25 cellular contexts compared by ENCODE assay signal in genomic region chr3:57152761-57153160, GRCh38. TPM values are rescaled to one million over a fixed set of nuclear protein-coding genes. Genes with fewer than 3 reads are reported as not detected.
DNase-seq lines count a peak whose midpoint lies in the region; ATAC-seq and TF ChIP-seq lines count a peak whose summit lies in the region.
"Had no signal": no experiment of that assay in that cellular context is flagged by ENCODE, and none has a peak within 500 bp of the region (broad histone marks: within the 10 kb centered on the region; RNA-seq: fewer than 3 reads in every experiment).

No MANE protein-coding gene starts in this region.

- H3K36me3 Mint-ChIP-seq in MCF 10A (ENCODE audit: insufficient read depth, unreplicated experiment): no peaks in the 10 kb centered on the region
- H3K36me3 Mint-ChIP-seq in naive thymus-derived CD4-positive, alpha-beta T cell: no peaks in the 10 kb centered on the region
- no peaks in the 10 kb centered on the region for H3K36me3 Mint-ChIP-seq in CD4-positive, alpha-beta T cell (ENCODE audit: low read depth)
- H3K36me3 Mint-ChIP-seq: activated CD4-positive, alpha-beta memory T cell treated with anti-CD3 and anti-CD28 coated beads for 36 hours; CD8-positive, alpha-beta memory T cell; immature natural killer cell had no signal

- H2AFZ ChIP-seq in neuron (ENCODE audit: low read depth, low read length): peak overlapping the region; percentile 8

- H3K4me3 ChIP-seq in breast epithelium (peak overlapping the region in 2 of 3 donors; percentile 12 to 50), iPS-20b (ENCODE audit: low read length) (peak overlapping the region; percentile 24; the same call in 1 of the 2 replicates), neuron (ENCODE audit: low read length) (peak overlapping the region; percentile 40), HAP-1 (no peak overlapping the region)
- no peak overlapping the region for H3K4me3 ChIP-seq in naive thymus-derived CD4-positive, alpha-beta T cell (ENCODE audit: low read length)
- H3K4me3 ChIP-seq: lower lobe of right lung had no signal

- no peak for TF ChIP-seq POLR2A in breast epithelium (IDR thresholded peaks at IDR 0.05)

- BruUV-seq in MCF 10A (replicated peaks; lab: Mats Ljungman, UMichigan): no TSS peak

- ATAC-seq in naive thymus-derived CD4-positive, alpha-beta T cell: no peak
- no peak for ATAC-seq in CD4-positive, alpha-beta T cell (ENCODE audit: poor library complexity)
- no peak for ATAC-seq in GM21447 (IDR thresholded peaks at IDR 0.05; ENCODE audit: unreplicated experiment)
- ATAC-seq: lower lobe of right lung had no signal

- H3K27me3 Mint-ChIP-seq in MCF 10A (ENCODE audit: insufficient read depth, unreplicated experiment): no peaks in the 10 kb centered on the region
- H3K27me3 Mint-ChIP-seq in naive thymus-derived CD4-positive, alpha-beta T cell: peaks cover 18 to 68% (median 37%) of the 10 kb centered on the region in 5 donors
- peaks cover 31% of the 10 kb centered on the region for H3K27me3 Mint-ChIP-seq in CD4-positive, alpha-beta T cell

- no peaks in the 10 kb centered on the region for H3K27me3 ChIP-seq in breast epithelium
- H3K27me3 ChIP-seq in iPS-20b (ENCODE audit: insufficient read depth, low read length): peaks cover 20% of the 10 kb centered on the region
- no peaks in the 10 kb centered on the region for H3K27me3 ChIP-seq in neuron (ENCODE audit: insufficient read depth, low read length)
- no peaks in the 10 kb centered on the region for H3K27me3 ChIP-seq in HAP-1 (ENCODE audit: low read depth)
- H3K27me3 ChIP-seq in naive thymus-derived CD4-positive, alpha-beta T cell (ENCODE audit: control insufficient read depth in 2 of 2, insufficient read depth in 2 of 2, low read length in 2 of 2): no peaks in the 10 kb centered on the region
- peaks cover 16% of the 10 kb centered on the region for H3K27me3 ChIP-seq in CD4-positive, alpha-beta T cell (ENCODE audit: control insufficient read depth, insufficient read depth, low read length)

- intact Hi-C loops in breast epithelium (cut with DNase I; ENCODE audit: low total_unique reads): no loop called here
- intact Hi-C loops in MCF 10A (cut with micrococcal nuclease): no loop called here
- intact Hi-C loops in naive thymus-derived CD4-positive, alpha-beta T cell (cut with micrococcal nuclease): no loop called here
- intact Hi-C loops in CD4-positive, alpha-beta T cell (cut with DNase I, micrococcal nuclease): no loop called here

- H3K9me3 ChIP-seq in breast epithelium (no peaks in the 10 kb centered on the region), iPS-20b (ENCODE audit: insufficient read depth, low read depth, low read length) (no peaks in the 10 kb centered on the region), neuron (ENCODE audit: low read length) (no peaks in the 10 kb centered on the region), HAP-1 (no peaks in the 10 kb centered on the region)
- no peaks in the 10 kb centered on the region for H3K9me3 ChIP-seq in naive thymus-derived CD4-positive, alpha-beta T cell (ENCODE audit: control insufficient read depth in 2 of 3, low read length in 3 of 3)
- no peaks in the 10 kb centered on the region for H3K9me3 ChIP-seq in CD4-positive, alpha-beta T cell (ENCODE audit: control insufficient read depth, low read length)
- H3K9me3 ChIP-seq: lower lobe of right lung had no signal

- DNase-seq in breast epithelium (ENCODE audit: low spot score in 2 of 2) (no peak), MCF 10A (ENCODE audit: unreplicated experiment) (no peak), HAP-1 (ENCODE audit: low spot score in 2 of 2) (no peak)
- DNase-seq in naive thymus-derived CD4-positive, alpha-beta T cell: no peak
- DNase-seq in CD4-positive, alpha-beta T cell: no peak
- DNase-seq: activated B cell treated with CpG ODN at 0.5 μM for 24 hours; activated CD4-positive, alpha-beta memory T cell treated with anti-CD3 and anti-CD28 coated beads for 36 hours; activated effector memory CD4-positive, alpha-beta T cell treated with Interleukin-2 at 50 U/mL for 16 hours; AML-193; CD8-positive, alpha-beta memory T cell; GDM1; HFFc6; immature natural killer cell; Karpas-422; lower lobe of right lung; NCI-H187 treated with DMSO at 0.1 percent for 48 hours; NCI-H226; NCI-H774; OCI-M1; T-helper 9 cell had no signal

- H3K4me1 ChIP-seq in breast epithelium (peaks cover 0 to 7% of the 10 kb centered on the region in 2 donors), iPS-20b (ENCODE audit: insufficient read depth, low read length) (peaks cover 60% of the 10 kb centered on the region), neuron (ENCODE audit: insufficient read depth, low read length) (peaks cover 55% of the 10 kb centered on the region), HAP-1 (peaks cover 7% of the 10 kb centered on the region)
- H3K4me1 ChIP-seq in naive thymus-derived CD4-positive, alpha-beta T cell (ENCODE audit: control insufficient read depth in 2 of 2, insufficient read depth in 2 of 2, low read length in 2 of 2): no peaks in the 10 kb centered on the region
- H3K4me1 ChIP-seq: lower lobe of right lung had no signal

- H3K36me3 ChIP-seq in breast epithelium (no peaks in the 10 kb centered on the region), iPS-20b (ENCODE audit: insufficient read depth, low read depth, low read length) (peaks cover 13% of the 10 kb centered on the region; the same call in 1 of the 2 replicates), neuron (ENCODE audit: insufficient read depth, low read length) (no peaks in the 10 kb centered on the region), HAP-1 (replicated peaks) (no peaks in the 10 kb centered on the region)
- no peaks in the 10 kb centered on the region for H3K36me3 ChIP-seq in naive thymus-derived CD4-positive, alpha-beta T cell (ENCODE audit: control insufficient read depth in 2 of 3, insufficient read depth in 3 of 3, low read length in 3 of 3)
- H3K36me3 ChIP-seq: lower lobe of right lung had no signal

- H3K27ac ChIP-seq in breast epithelium (peak overlapping the region; percentile 60 to 79), iPS-20b (ENCODE audit: low read length) (no peak overlapping the region)
- H3K27ac ChIP-seq in naive thymus-derived CD4-positive, alpha-beta T cell (ENCODE audit: low read depth, low read length): no peak overlapping the region
- no peak overlapping the region for H3K27ac ChIP-seq in CD4-positive, alpha-beta T cell (ENCODE audit: low read depth, low read length)
- H3K27ac ChIP-seq: 22Rv1, lower lobe of right lung had no signal

- no peak overlapping the region for H3K27ac Mint-ChIP-seq in MCF 10A (ENCODE audit: low read depth, unreplicated experiment)
- H3K27ac Mint-ChIP-seq in naive thymus-derived CD4-positive, alpha-beta T cell: no peak overlapping the region
- H3K27ac Mint-ChIP-seq in CD4-positive, alpha-beta T cell: no peak overlapping the region
- H3K27ac Mint-ChIP-seq: activated B cell treated with CpG ODN at 0.5 μM for 24 hours; activated CD4-positive, alpha-beta memory T cell treated with anti-CD3 and anti-CD28 coated beads for 36 hours; HFFc6; immature natural killer cell had no signal

- no peak overlapping the region for H3K4me3 Mint-ChIP-seq in MCF 10A (ENCODE audit: unreplicated experiment)
- H3K4me3 Mint-ChIP-seq in naive thymus-derived CD4-positive, alpha-beta T cell: no peak overlapping the region
- H3K4me3 Mint-ChIP-seq in CD4-positive, alpha-beta T cell: no peak overlapping the region
- H3K4me3 Mint-ChIP-seq: activated B cell treated with CpG ODN at 0.5 μM for 24 hours; activated CD4-positive, alpha-beta memory T cell treated with anti-CD3 and anti-CD28 coated beads for 36 hours; CD8-positive, alpha-beta memory T cell; HFFc6; immature natural killer cell had no signal

- H3K9me3 Mint-ChIP-seq in MCF 10A (ENCODE audit: unreplicated experiment): no peaks in the 10 kb centered on the region
- H3K9me3 Mint-ChIP-seq in naive thymus-derived CD4-positive, alpha-beta T cell: no peaks in the 10 kb centered on the region
- no peaks in the 10 kb centered on the region for H3K9me3 Mint-ChIP-seq in CD4-positive, alpha-beta T cell
- H3K9me3 Mint-ChIP-seq: activated B cell treated with CpG ODN at 0.5 μM for 24 hours; activated CD4-positive, alpha-beta memory T cell treated with anti-CD3 and anti-CD28 coated beads for 36 hours; CD8-positive, alpha-beta memory T cell; HFFc6 had no signal

- CTCF ChIA-PET in MCF 10A (lab: Yijun Ruan, JAX): no interaction called here
- CTCF ChIA-PET in naive thymus-derived CD4-positive, alpha-beta T cell (lab: Charles Lee): no interaction called here
- CTCF ChIA-PET in CD4-positive, alpha-beta T cell (lab: Charles Lee): no interaction called here

- peak overlapping the region; percentile 30; the same call in 1 of the 2 replicates for H3K9ac ChIP-seq in iPS-20b (ENCODE audit: low read depth, low read length)

- in situ Hi-C loops in HAP-1 (cut with MboI; ENCODE audit: low sequenced_read_pairs): no loop called here

- TF ChIP-seq CTCF in breast epithelium (IDR thresholded peaks at IDR 0.05) (no peak), MCF 10A (IDR thresholded peaks at IDR 0.05; ENCODE audit: unreplicated experiment) (no peak)
- no peak for TF ChIP-seq CTCF in CD4-positive, alpha-beta T cell (IDR thresholded peaks at IDR 0.05)

- H3K4me1 Mint-ChIP-seq in MCF 10A (ENCODE audit: insufficient read depth, unreplicated experiment): no peaks in the 10 kb centered on the region
- H3K4me1 Mint-ChIP-seq in naive thymus-derived CD4-positive, alpha-beta T cell: no peaks in the 10 kb centered on the region
- no peaks in the 10 kb centered on the region for H3K4me1 Mint-ChIP-seq in CD4-positive, alpha-beta T cell (ENCODE audit: low read depth)
- H3K4me1 Mint-ChIP-seq: activated B cell treated with CpG ODN at 0.5 μM for 24 hours; CD8-positive, alpha-beta memory T cell; immature natural killer cell had no signal

- POLR2A ChIA-PET in MCF 10A (lab: Yijun Ruan, JAX): no interaction called here
- POLR2A ChIA-PET in naive thymus-derived CD4-positive, alpha-beta T cell (lab: Charles Lee): no interaction called here
- POLR2A ChIA-PET in CD4-positive, alpha-beta T cell (lab: Charles Lee): no interaction called here

RNA-seq across cellular contexts. Expression of gene IL17RD, which starts 12.4 kb away (rescaled TPM):
- total RNA-seq in breast epithelium (10 to 100 TPM in 2 of 3 donors, 1 to 10 TPM in 1; 3.0 to 31.8 (median 31.0) TPM), MCF 10A (2022) (0.91 and 1.2 TPM in 2 replicates)
- under 1 TPM in 2 of 5 experiments, not detected in 3; 0.03 to 0.05 TPM for total RNA-seq in naive thymus-derived CD4-positive, alpha-beta T cell
- not detected for polyA plus RNA-seq in naive thymus-derived CD4-positive, alpha-beta T cell
- total RNA-seq in CD4-positive, alpha-beta T cell: not detected
- total RNA-seq: activated B cell treated with CpG ODN at 0.5 μM for 24 hours had no signal
- polyA plus RNA-seq: CD8-positive, alpha-beta memory T cell; immature natural killer cell had no signal

RNA-seq across cellular contexts. Expression of gene HESX1, which starts 47.0 kb away (rescaled TPM):
- total RNA-seq in breast epithelium (1 to 10 TPM in 1 of 3 donors, under 1 TPM in 2; 0.48 to 1.3 (median 0.66) TPM), MCF 10A (2022) (0.66 and 1.3 TPM in 2 replicates)
- total RNA-seq in naive thymus-derived CD4-positive, alpha-beta T cell: not detected
- polyA plus RNA-seq in naive thymus-derived CD4-positive, alpha-beta T cell: under 1 TPM in 1 of 2 donors, not detected in 1; 0.40 TPM
- under 1 TPM in 1 of 2 experiments, not detected in 1; 0.39 TPM for total RNA-seq in CD4-positive, alpha-beta T cell
- total RNA-seq: fibroblast of villous mesenchyme had no signal
- polyA plus RNA-seq: CD8-positive, alpha-beta memory T cell; immature natural killer cell had no signal

Comparison
In these comparisons a context has a peak if more than half of its experiments do, and no peak if none do; other contexts are left out.
1. H3K27ac ChIP-seq: peak in breast epithelium (2 of 2); none in iPS-20b (single experiment), naive thymus-derived CD4-positive, alpha-beta T cell (single experiment) and CD4-positive, alpha-beta T cell (single experiment).
2. H3K4me3 ChIP-seq: peak in breast epithelium (2 of 3), iPS-20b (single experiment) and neuron (single experiment); none in HAP-1 (single experiment) and naive thymus-derived CD4-positive, alpha-beta T cell (single experiment).